ENCODE assay signal across 24 cellular contexts in the genomic region with DNA sequence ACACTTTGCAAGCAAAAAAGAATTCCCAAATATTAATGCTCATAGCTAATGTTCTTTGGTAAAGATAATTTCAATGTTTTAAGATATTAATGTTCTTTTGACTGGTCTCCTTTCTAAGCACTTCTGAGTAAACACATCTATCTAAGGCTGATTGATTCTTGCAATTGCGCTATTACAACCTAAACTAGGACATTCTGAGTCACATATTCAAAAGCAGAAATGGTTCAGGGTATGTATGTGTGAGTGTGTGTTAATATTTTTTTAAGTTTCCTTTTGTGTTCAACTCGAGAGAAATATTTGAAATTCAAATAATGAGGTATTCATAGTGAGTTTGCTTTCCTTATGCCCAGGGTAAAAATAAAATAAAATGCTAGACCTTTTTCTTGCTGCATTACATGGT.
"Had no signal": no experiment of that assay in that cellular context is flagged by ENCODE, and none has a peak within 500 bp of the region (broad histone marks: within the 10 kb centered on the region; RNA-seq: fewer than 3 reads in every experiment).

No MANE protein-coding gene starts in this region.

- H3K27me3 ChIP-seq: ascending aorta, body of pancreas had no signal

- H3K36me3 ChIP-seq: ascending aorta, SJSA1 had no signal

- H3K4me1 Mint-ChIP-seq: activated naive CD8-positive, alpha-beta T cell treated with anti-CD3 and anti-CD28 coated beads, Interleukin-2, amount 50 U/mL, for 24 hours had no signal

- H3K27ac Mint-ChIP-seq: activated CD8-positive, alpha-beta T cell treated with anti-CD3 and anti-CD28 coated beads, Interleukin-2, amount 10 ng/mL, durations not matched to agents 7 days and 5 days; activated naive CD4-positive, alpha-beta T cell treated with anti-CD3 and anti-CD28 coated beads, Interleukin-2, amount 50 U/mL, for 72 hours; activated naive CD8-positive, alpha-beta T cell treated with anti-CD3 and anti-CD28 coated beads, Interleukin-2, amount 50 U/mL, for 24 hours; T-helper 1 cell treated with Interleukin-12 subunit alpha and Interleukin-12 subunit beta and Interleukin-4 antibody, amounts not matched to agents 30 μg/mL and 1 μg/mL, for 36 hours had no signal

- DNase-seq: activated CD4-positive, alpha-beta T cell treated with anti-CD3 and anti-CD28 coated beads for 48 hours; activated CD4-positive, alpha-beta T cell treated with anti-CD3 and anti-CD28 coated beads, Interleukin-2, amount 50 U/mL, for 4 hours; activated CD4-positive, CD25-positive, alpha-beta regulatory T cell treated with anti-CD3 and anti-CD28 coated beads, Interleukin-2, amount 50 U/mL, for 72 hours; activated CD8-positive, alpha-beta memory T cell treated with anti-CD3 and anti-CD28 coated beads, Interleukin-2, amount 50 U/mL, for 48 hours; activated CD8-positive, alpha-beta T cell treated with anti-CD3 and anti-CD28 coated beads, Interleukin-2, amount 10 ng/mL, durations not matched to agents 7 days and 5 days; activated naive CD4-positive, alpha-beta T cell treated with Interleukin-2 at 50 U/mL for 16 hours; activated naive CD8-positive, alpha-beta T cell treated with anti-CD3 and anti-CD28 coated beads, Interleukin-2, amount 50 U/mL, for 24 hours; activated T-cell treated with anti-CD3 and anti-CD28 coated beads, Interleukin-2, amount 50 U/mL, for 1 hour; amniotic stem cell; central memory CD4-positive, alpha-beta T cell; Kasumi-1; KBM-7; NCI-H2107; NCI-H226; NCI-H748 treated with DMSO at 0.1 percent for 48 hours; NK-92 treated with Interleukin-12 subunit alpha and Interleukin-12 subunit beta, amount 100 ng/mL, for 24 hours; PC-3; SW 1271 had no signal

- H3K4me1 ChIP-seq: ascending aorta, body of pancreas, SJSA1 had no signal

- H3K9me3 Mint-ChIP-seq: activated naive CD4-positive, alpha-beta T cell treated with anti-CD3 and anti-CD28 coated beads, Interleukin-2, amount 50 U/mL, for 72 hours; activated naive CD8-positive, alpha-beta T cell treated with anti-CD3 and anti-CD28 coated beads, Interleukin-2, amount 50 U/mL, for 24 hours; T-helper 1 cell treated with Interleukin-12 subunit alpha and Interleukin-12 subunit beta and Interleukin-4 antibody, amounts not matched to agents 30 μg/mL and 1 μg/mL, for 36 hours had no signal

- H3K4me3 Mint-ChIP-seq: activated CD8-positive, alpha-beta T cell treated with anti-CD3 and anti-CD28 coated beads, Interleukin-2, amount 10 ng/mL, durations not matched to agents 7 days and 5 days; activated naive CD8-positive, alpha-beta T cell treated with anti-CD3 and anti-CD28 coated beads, Interleukin-2, amount 50 U/mL, for 24 hours; T-helper 1 cell treated with Interleukin-12 subunit alpha and Interleukin-12 subunit beta and Interleukin-4 antibody, amounts not matched to agents 30 μg/mL and 1 μg/mL, for 36 hours had no signal

- H3K36me3 Mint-ChIP-seq: activated naive CD4-positive, alpha-beta T cell treated with anti-CD3 and anti-CD28 coated beads, Interleukin-2, amount 50 U/mL, for 72 hours had no signal

- ATAC-seq: activated CD8-positive, alpha-beta T cell treated with anti-CD3 and anti-CD28 coated beads, Interleukin-2, amount 10 ng/mL, durations not matched to agents 7 days and 5 days; activated naive CD4-positive, alpha-beta T cell treated with anti-CD3 and anti-CD28 coated beads, Interleukin-2, amount 50 U/mL, for 72 hours; activated naive CD8-positive, alpha-beta T cell treated with anti-CD3 and anti-CD28 coated beads, Interleukin-2, amount 50 U/mL, for 24 hours; body of pancreas; PC-3; SK-N-SH treated with all-trans-retinoic acid at 6 μM for 48 hours had no signal

- H3K27ac ChIP-seq: ascending aorta, body of pancreas, SJSA1 had no signal

- H3K4me3 ChIP-seq: ascending aorta, body of pancreas, SJSA1 had no signal
